15 cellular contexts compared by ENCODE assay signal in genomic region chr6:170159040-170159965, GRCh38.
"Had no signal": no experiment of that assay in that cellular context is flagged by ENCODE, and none has a peak within 500 bp of the region (broad histone marks: within the 10 kb centered on the region; RNA-seq: fewer than 3 reads in every experiment).

No MANE protein-coding gene starts in this region.

- H3K9me3 Mint-ChIP-seq: activated naive CD4-positive, alpha-beta T cell treated with anti-CD3 and anti-CD28 coated beads, Interleukin-2, amount 50 U/mL, for 72 hours; dendritic cell treated with granulocyte-macrophage colony-stimulating factor and Interleukin-4, amounts not matched to agents 40 ng/mL and 50 ng/mL, for 4 days; natural killer cell had no signal

- DNase-seq: activated CD4-positive, alpha-beta T cell treated with anti-CD3 and anti-CD28 coated beads, Interleukin-2, amount 50 U/mL, for 4 hours; activated gamma-delta T cell; adrenal gland; esophagus squamous epithelium; heart right ventricle; kidney glomerular epithelial cell; natural killer cell; stimulated activated CD4-positive, alpha-beta T cell treated with anti-CD3 and anti-CD28 coated beads, Interleukin-12 subunit alpha, Interleukin-12 subunit beta, amount 100 ng/mL, for 4 hours; stimulated activated naive CD4-positive, alpha-beta T cell treated with Interleukin-2 at 50 U/mL for 16 hours had no signal

- H3K4me3 ChIP-seq: adrenal gland, breast epithelium, esophagus squamous epithelium, heart right ventricle, lung had no signal

- H3K36me3 ChIP-seq: adrenal gland, breast epithelium, esophagus squamous epithelium, heart right ventricle, neutrophil had no signal

- H3K36me3 Mint-ChIP-seq: activated naive CD4-positive, alpha-beta T cell treated with anti-CD3 and anti-CD28 coated beads, Interleukin-2, amount 50 U/mL, for 72 hours; natural killer cell had no signal

- H3K27me3 Mint-ChIP-seq: dendritic cell treated with granulocyte-macrophage colony-stimulating factor and Interleukin-4, amounts not matched to agents 40 ng/mL and 50 ng/mL, for 4 days had no signal

- H3K9me3 ChIP-seq: adrenal gland, breast epithelium, esophagus squamous epithelium, heart right ventricle, neutrophil had no signal

- H3K27ac Mint-ChIP-seq: activated naive CD4-positive, alpha-beta T cell treated with anti-CD3 and anti-CD28 coated beads, Interleukin-2, amount 50 U/mL, for 72 hours; dendritic cell treated with granulocyte-macrophage colony-stimulating factor and Interleukin-4, amounts not matched to agents 40 ng/mL and 50 ng/mL, for 4 days; natural killer cell had no signal

- H3K4me1 ChIP-seq: adrenal gland, breast epithelium, esophagus squamous epithelium, parathyroid adenoma had no signal

- H3K27ac ChIP-seq: adrenal gland, breast epithelium, esophagus squamous epithelium, heart right ventricle, neutrophil, parathyroid adenoma had no signal

- H3K9ac ChIP-seq: parathyroid adenoma had no signal

- H3K4me3 Mint-ChIP-seq: dendritic cell treated with granulocyte-macrophage colony-stimulating factor and Interleukin-4, amounts not matched to agents 40 ng/mL and 50 ng/mL, for 4 days; natural killer cell had no signal

- ATAC-seq: heart right ventricle had no signal

- H3K27me3 ChIP-seq: adrenal gland, breast epithelium, heart right ventricle, neutrophil had no signal
